In genomic region chr2:238286095-238286494, GRCh38 we compare ENCODE assay signal across 1 cellular context.
TF ChIP-seq lines count a peak whose summit lies in the region.

No MANE protein-coding gene starts in this region.

TF ChIP-seq in GM23338, 12 proteins besides CTCF, POLR2A, EP300 and RAD21 (continued from another document):
- TF ChIP-seq ZNF462 (CRISPR knock-in tag; IDR thresholded peaks at IDR 0.05), result no peak
- no peak for TF ChIP-seq EZH2phosphoT487 (IDR thresholded peaks at IDR 0.05; ENCODE audit: unreplicated experiment)
- no peak for TF ChIP-seq ETS1 (IDR thresholded peaks at IDR 0.05)
- no peak for TF ChIP-seq STAT1 (IDR thresholded peaks at IDR 0.05; ENCODE audit: unreplicated experiment)
- no peak for TF ChIP-seq ZNF114 (CRISPR knock-in tag; IDR thresholded peaks at IDR 0.05)
- no peak for TF ChIP-seq EZH2 (IDR thresholded peaks at IDR 0.05; ENCODE audit: low read depth, unreplicated experiment)
